In genomic region chr7:32481921-32482320, GRCh38 we compare ENCODE assay signal across 23 cellular contexts. TPM values are rescaled to one million over a fixed set of nuclear protein-coding genes. Genes with fewer than 3 reads are reported as not detected.
DNase-seq lines count a peak whose midpoint lies in the region; ATAC-seq and TF ChIP-seq lines count a peak whose summit lies in the region.
"Had no signal": no experiment of that assay in that cellular context is flagged by ENCODE, and none has a peak within 500 bp of the region (broad histone marks: within the 10 kb centered on the region; RNA-seq: fewer than 3 reads in every experiment).

No MANE protein-coding gene starts in this region.

- TF ChIP-seq CTCF in VCaP (conservative IDR thresholded peaks at IDR 0.05) (no peak), hepatocyte (IDR thresholded peaks at IDR 0.05; ENCODE audit: poor library complexity) (no peak), smooth muscle cell (IDR thresholded peaks at IDR 0.05; ENCODE audit: borderline replicate concordance, insufficient read depth, poor library complexity, severe bottlenecking) (no peak)

- no peaks in the 10 kb centered on the region for H3K79me2 ChIP-seq in hepatocyte
- no peaks in the 10 kb centered on the region for H3K79me2 ChIP-seq in smooth muscle cell (ENCODE audit: low read depth)

- H3K27ac ChIP-seq in VCaP (peak overlapping the region; percentile 71), hepatocyte (peak overlapping the region; percentile 65), smooth muscle cell (ENCODE audit: low read depth) (no peak overlapping the region)
- H3K27ac ChIP-seq: BLaER1, GM23248, HL-60, KMS-11, Peyer's patch, SJCRH30 had no signal

- no peaks in the 10 kb centered on the region for H3K9me3 Mint-ChIP-seq in stimulated activated effector memory CD8-positive, alpha-beta T cell treated with anti-CD3 and anti-CD28 coated beads, Interleukin-12 subunit alpha, Interleukin-12 subunit beta, amount 100 ng/mL, for 72 hours
- H3K9me3 Mint-ChIP-seq: CD4-positive, alpha-beta T cell had no signal

- H3K4me3 ChIP-seq in hepatocyte (no peak overlapping the region), smooth muscle cell (no peak overlapping the region)
- H3K4me3 ChIP-seq: BLaER1, GM23248, HAP-1, Peyer's patch, SJCRH30 had no signal

- H3K9ac ChIP-seq in smooth muscle cell (ENCODE audit: low read depth): no peak overlapping the region
- H3K9ac ChIP-seq: BLaER1, GM23248, KMS-11 had no signal

- DNase-seq in left ventricle myocardium superior (no peak), cardiac septum (ENCODE audit: low spot score) (no peak), hepatocyte (ENCODE audit: low spot score) (no peak), smooth muscle cell (lab: John Stamatoyannopoulos, UW; ENCODE audit: unreplicated experiment) (no peak), Ammon's horn (ENCODE audit: low spot score) (no peak)
- no peak for DNase-seq in stimulated activated effector memory CD8-positive, alpha-beta T cell treated with anti-CD3 and anti-CD28 coated beads, Interleukin-12 subunit alpha, Interleukin-12 subunit beta, amount 100 ng/mL, for 72 hours (ENCODE audit: low spot score in 2 of 2)
- DNase-seq: CD4-positive, alpha-beta T cell; COR-L47; DMS79 treated with DMSO at 0.1 percent for 48 hours; GM23248; NCI-H1105; NCI-H146; NCI-H2029; NCI-H226; NCI-H510A treated with DMSO at 0.1 percent for 48 hours; NCI-H748 treated with DMSO at 0.1 percent for 48 hours; Peyer's patch; SJCRH30 had no signal

- intact Hi-C loops in left ventricle myocardium superior (cut with micrococcal nuclease) (no loop called here), cardiac septum (cut with DNase I) (no loop called here)

- H4K20me1 ChIP-seq in hepatocyte (ENCODE audit: insufficient read depth, poor library complexity, severe bottlenecking): no peaks in the 10 kb centered on the region
- H4K20me1 ChIP-seq in smooth muscle cell (ENCODE audit: low read depth): no peaks in the 10 kb centered on the region
- H4K20me1 ChIP-seq: BLaER1 had no signal

- ATAC-seq in left ventricle myocardium superior: peak; percentile 66
- ATAC-seq in stimulated activated effector memory CD8-positive, alpha-beta T cell treated with anti-CD3 and anti-CD28 coated beads, Interleukin-12 subunit alpha, Interleukin-12 subunit beta, amount 100 ng/mL, for 72 hours: no peak

- peak overlapping the region; percentile 37 for H3K27ac Mint-ChIP-seq in stimulated activated effector memory CD8-positive, alpha-beta T cell treated with anti-CD3 and anti-CD28 coated beads, Interleukin-12 subunit alpha, Interleukin-12 subunit beta, amount 100 ng/mL, for 72 hours
- H3K27ac Mint-ChIP-seq: CD4-positive, alpha-beta T cell had no signal

- no peak overlapping the region for H3K4me3 Mint-ChIP-seq in stimulated activated effector memory CD8-positive, alpha-beta T cell treated with anti-CD3 and anti-CD28 coated beads, Interleukin-12 subunit alpha, Interleukin-12 subunit beta, amount 100 ng/mL, for 72 hours
- H3K4me3 Mint-ChIP-seq: CD4-positive, alpha-beta T cell had no signal

- no peaks in the 10 kb centered on the region for H3K9me2 ChIP-seq in hepatocyte (replicated peaks; ENCODE audit: insufficient read depth)

- H3K27me3 ChIP-seq in hepatocyte (no peaks in the 10 kb centered on the region), smooth muscle cell (ENCODE audit: low read depth) (no peaks in the 10 kb centered on the region)
- H3K27me3 ChIP-seq: BLaER1, Peyer's patch, SJCRH30 had no signal

- no peaks in the 10 kb centered on the region for H3K4me1 ChIP-seq in hepatocyte (ENCODE audit: insufficient read depth)
- H3K4me1 ChIP-seq in smooth muscle cell (ENCODE audit: low read depth): no peaks in the 10 kb centered on the region
- H3K4me1 ChIP-seq: HAP-1, Peyer's patch, SJCRH30 had no signal

- no peaks in the 10 kb centered on the region for H3F3A ChIP-seq in smooth muscle cell (ENCODE audit: low read depth)

- no peaks in the 10 kb centered on the region for H3K9me3 ChIP-seq in hepatocyte (ENCODE audit: low read depth)
- no peaks in the 10 kb centered on the region for H3K9me3 ChIP-seq in smooth muscle cell (replicated peaks; ENCODE audit: low read depth)
- H3K9me3 ChIP-seq: BLaER1, HAP-1, Peyer's patch, SJCRH30 had no signal

- H2AFZ ChIP-seq in hepatocyte (no peak overlapping the region), smooth muscle cell (ENCODE audit: low read depth) (no peak overlapping the region)
- H2AFZ ChIP-seq: GM23248 had no signal

- H3K36me3 Mint-ChIP-seq in stimulated activated effector memory CD8-positive, alpha-beta T cell treated with anti-CD3 and anti-CD28 coated beads, Interleukin-12 subunit alpha, Interleukin-12 subunit beta, amount 100 ng/mL, for 72 hours: peaks cover 20% of the 10 kb centered on the region

- H3K4me2 ChIP-seq in hepatocyte (peak overlapping the region; percentile 18), smooth muscle cell (no peak overlapping the region)
- H3K4me2 ChIP-seq: BLaER1, KMS-11 had no signal

- no peaks in the 10 kb centered on the region for H3K36me3 ChIP-seq in hepatocyte (replicated peaks; ENCODE audit: insufficient read depth, low read depth)
- H3K36me3 ChIP-seq in smooth muscle cell (ENCODE audit: low read depth): peaks cover 6% of the 10 kb centered on the region

- 15% methylated on average over 3 of the region's 3 CpGs for WGBS in hepatocyte (ENCODE audit: low lambda C conversion rate, missing lambda C conversion rate)
- WGBS in smooth muscle cell (ENCODE audit: low lambda C conversion rate): 25% methylated on average over 3 of the region's 3 CpGs

- no peaks in the 10 kb centered on the region for H3K4me1 Mint-ChIP-seq in stimulated activated effector memory CD8-positive, alpha-beta T cell treated with anti-CD3 and anti-CD28 coated beads, Interleukin-12 subunit alpha, Interleukin-12 subunit beta, amount 100 ng/mL, for 72 hours

RNA-seq across cellular contexts. Expression of gene LSM5, which starts 8.3 kb away (rescaled TPM):
- total RNA-seq in left ventricle myocardium superior (41.8 TPM), cardiac septum (31.1 TPM), hepatocyte (36.4 and 38.4 TPM in 2 replicates), smooth muscle cell (65.0 and 70.0 TPM in 2 replicates)
- polyA plus RNA-seq in hepatocyte (92.7 and 98.9 TPM in 2 replicates), smooth muscle cell (89.6 and 98.1 TPM in 2 replicates)

RNA-seq across cellular contexts. Expression of gene AVL9, which starts 13.4 kb away (rescaled TPM):
- total RNA-seq in left ventricle myocardium superior (12.8 TPM), cardiac septum (12.5 TPM), hepatocyte (31.1 and 55.7 TPM in 2 replicates), smooth muscle cell (26.0 and 32.3 TPM in 2 replicates)
- polyA plus RNA-seq in hepatocyte (10.8 and 14.0 TPM in 2 replicates), smooth muscle cell (12.2 and 13.1 TPM in 2 replicates)
